16 cellular contexts compared by ENCODE assay signal in the genomic region with DNA sequence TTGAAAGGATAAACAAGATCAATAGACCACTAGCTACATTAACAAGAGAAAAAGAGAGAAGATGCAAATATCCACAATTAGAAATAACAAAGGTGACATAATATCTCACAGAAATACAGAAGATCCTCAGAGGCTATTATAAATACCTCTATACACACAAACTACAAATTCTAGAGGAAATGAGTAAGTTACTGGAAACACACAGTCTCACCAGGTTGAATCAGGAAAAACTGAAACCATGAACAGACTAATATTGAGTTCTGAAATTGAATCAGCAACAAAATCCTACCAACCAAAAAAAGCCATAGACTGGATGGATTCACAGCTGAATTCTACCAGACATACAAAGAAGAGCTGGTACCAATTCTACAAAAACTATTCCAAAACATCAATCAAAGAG.
"Had no signal": no experiment of that assay in that cellular context is flagged by ENCODE, and none has a peak within 500 bp of the region (broad histone marks: within the 10 kb centered on the region; RNA-seq: fewer than 3 reads in every experiment).

No MANE protein-coding gene starts in this region.

- H3K4me3 Mint-ChIP-seq: activated CD4-positive, alpha-beta memory T cell treated with anti-CD3 and anti-CD28 coated beads, Interleukin-2, amount 10 ng/mL, durations not matched to agents 7 days and 5 days; activated naive CD8-positive, alpha-beta T cell; nephron had no signal

- H3K36me3 Mint-ChIP-seq: activated naive CD8-positive, alpha-beta T cell had no signal

- H3K4me1 Mint-ChIP-seq: nephron had no signal

- H3K36me3 ChIP-seq: tibial nerve, vagina had no signal

- H3K27me3 ChIP-seq: dorsolateral prefrontal cortex, tibial nerve, vagina had no signal

- ATAC-seq: right cardiac atrium had no signal

- H3K27ac Mint-ChIP-seq: activated CD4-positive, alpha-beta memory T cell treated with anti-CD3 and anti-CD28 coated beads, Interleukin-2, amount 10 ng/mL, durations not matched to agents 7 days and 5 days; activated naive CD8-positive, alpha-beta T cell; activated T-helper 2 cell treated with anti-CD3 and anti-CD28 coated beads, Interferon-gamma antibody, Interleukin-2, Interleukin-4, amounts not matched to agents 10 μg/mL and 5 μg/mL and 100 μg/mL, durations not matched to agents 14 hours and 24 hours and 36 hours; nephron; progenitor cell of endocrine pancreas had no signal

- H3K4me2 ChIP-seq: smooth muscle cell had no signal

- H3K4me1 ChIP-seq: tibial nerve, vagina had no signal

- H3K27ac ChIP-seq: dorsolateral prefrontal cortex, tibial nerve, vagina had no signal

- H3K27me3 Mint-ChIP-seq: activated CD4-positive, alpha-beta memory T cell treated with anti-CD3 and anti-CD28 coated beads, Interleukin-2, amount 10 ng/mL, durations not matched to agents 7 days and 5 days; progenitor cell of endocrine pancreas had no signal

- H3K4me3 ChIP-seq: dorsolateral prefrontal cortex, smooth muscle cell, tibial nerve, vagina had no signal

- FAIRE-seq: endometrium had no signal

- DNase-seq: activated CD4-positive, alpha-beta memory T cell treated with anti-CD3 and anti-CD28 coated beads, Interleukin-2, amount 10 ng/mL, durations not matched to agents 7 days and 5 days; activated CD4-positive, CD25-positive, alpha-beta regulatory T cell; anterior cingulate cortex; dorsolateral prefrontal cortex; foreskin melanocyte; head of caudate nucleus; occipital lobe; right cardiac atrium had no signal
